ENCODE assay signal across 29 cellular contexts in the genomic region with DNA sequence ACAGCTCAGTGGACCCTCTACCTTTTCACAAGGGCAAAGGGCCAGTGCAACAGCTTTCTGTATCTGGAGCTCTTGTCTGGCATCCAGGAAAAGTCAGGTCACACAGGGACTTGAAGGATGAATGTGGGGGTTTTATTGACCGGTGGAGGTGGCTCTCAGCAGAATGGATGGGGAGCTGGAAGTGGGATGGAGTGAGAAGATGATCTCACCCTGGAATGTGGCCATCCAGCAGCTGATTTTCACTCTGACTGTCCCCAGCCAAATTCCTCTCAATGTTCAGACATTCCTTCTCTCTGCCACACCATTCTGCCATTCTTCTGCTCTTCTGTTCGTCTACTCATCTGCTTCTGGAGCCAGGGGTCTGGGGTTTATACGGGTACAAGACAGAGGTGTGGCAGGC.
"Had no signal": no experiment of that assay in that cellular context is flagged by ENCODE, and none has a peak within 500 bp of the region (broad histone marks: within the 10 kb centered on the region; RNA-seq: fewer than 3 reads in every experiment).

No MANE protein-coding gene starts in this region.

- H3K4me1 ChIP-seq: adrenal gland, breast epithelium, Peyer's patch had no signal

- H3K9me3 ChIP-seq: adrenal gland, Peyer's patch had no signal

- ATAC-seq: activated T-helper 17 cell treated with anti-CD3 and anti-CD28 coated beads, Interleukin-2, amount 50 U/mL, for 72 hours; T-helper 17 cell had no signal

- H3K36me3 ChIP-seq: adrenal gland, breast epithelium, Peyer's patch had no signal

- H3K4me3 ChIP-seq: adrenal gland, breast epithelium, Peyer's patch had no signal

- H3K27ac ChIP-seq: adrenal gland, breast epithelium, Peyer's patch, RWPE1 had no signal

- DNase-seq: activated B cell treated with CpG ODN at 0.5 μM for 24 hours; activated CD4-positive, alpha-beta T cell treated with anti-CD3 and anti-CD28 coated beads for 1 hour; activated CD4-positive, alpha-beta T cell treated with anti-CD3 and anti-CD28 coated beads, Interleukin-2, amount 10 ng/mL, durations not matched to agents 24 days and 14 days; activated CD4-positive, alpha-beta T cell treated with anti-CD3 and anti-CD28 coated beads, Interleukin-2, amount 50 U/mL, for 48 hours; activated gamma-delta T cell; activated naive CD4-positive, alpha-beta T cell treated with anti-CD3 and anti-CD28 coated beads, Interleukin-2, amount 50 U/mL, for 16 hours; activated naive CD8-positive, alpha-beta T cell treated with anti-CD3 and anti-CD28 coated beads, Interleukin-2, amount 10 ng/mL, durations not matched to agents 7 days and 5 days; activated T-cell treated with anti-CD3 and anti-CD28 coated beads for 4 hours; activated T-cell treated with anti-CD3 and anti-CD28 coated beads, Interleukin-2, amount 50 U/mL, for 48 hours; adrenal gland; anterior cingulate cortex; caudate nucleus; Kasumi-1; KBM-7; NCI-H1105 treated with DMSO at 0.1 percent for 48 hours; NCI-H1436 treated with DMSO at 0.1 percent for 48 hours; NCI-H187; NCI-H2081 treated with DMSO at 0.1 percent for 48 hours; NCI-H446; NCI-H526; NCI-H774; OCI-M1; Peyer's patch; SHP77; T-helper 17 cell; T-helper 9 cell had no signal

- H3K27me3 ChIP-seq: adrenal gland, breast epithelium, Peyer's patch had no signal
